Comparison of ENCODE assay signal across 10 cellular contexts in the genomic region with DNA sequence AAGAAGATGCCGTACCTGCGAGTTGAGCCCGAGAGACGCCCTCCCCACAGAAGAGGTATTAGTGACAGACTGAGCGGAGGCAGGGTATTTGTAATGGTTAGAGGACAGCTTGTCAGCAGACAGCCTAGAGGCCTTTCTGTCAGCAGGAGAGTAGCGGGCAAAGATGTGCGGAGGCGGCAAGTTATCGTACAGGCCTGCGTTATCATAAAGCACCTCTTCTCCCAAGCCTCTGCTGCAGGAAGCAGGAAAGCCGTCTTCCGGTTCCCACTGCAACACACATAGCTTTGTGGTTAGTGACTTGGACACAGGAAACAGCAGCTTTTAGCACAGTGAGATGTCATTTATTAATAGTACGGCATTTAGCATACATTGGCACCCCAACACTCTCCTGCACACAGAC.
DNase-seq lines count a peak whose midpoint lies in the region; ATAC-seq, FAIRE-seq and TF ChIP-seq lines count a peak whose summit lies in the region.
"Had no signal": no experiment of that assay in that cellular context is flagged by ENCODE, and none has a peak within 500 bp of the region (broad histone marks: within the 10 kb centered on the region; RNA-seq: fewer than 3 reads in every experiment).

No MANE protein-coding gene starts in this region.

- TF ChIP-seq RAD21 in IMR-90 (IDR thresholded peaks at IDR 0.05; ENCODE audit: low read length): no peak

- no peak overlapping the region for H3K27ac ChIP-seq in CD4-positive, alpha-beta T cell (ENCODE audit: low read depth, low read length)
- H3K27ac ChIP-seq in IMR-90 (ENCODE audit: insufficient read depth, low read length): no peak overlapping the region
- H3K27ac ChIP-seq in endothelial cell of umbilical vein (ENCODE audit: insufficient read depth, low read depth, low read length): peak overlapping the region; percentile 93
- peak overlapping the region in 2 of 4 donors; percentile 43 to 48 for H3K27ac ChIP-seq in Peyer's patch
- H3K27ac ChIP-seq in esophagus muscularis mucosa (replicated peaks in 1 of 4): peak overlapping the region in 2 of 4 donors; percentile 18 to 39
- H3K27ac ChIP-seq: RWPE1 had no signal

- CTCF ChIA-PET in CD4-positive, alpha-beta T cell (lab: Charles Lee): interaction anchor here (1.1 kb wide), 1 partner anchor 21 kb away, joined by 4 read pairs; no protein-coding TSS in a partner anchor
- CTCF ChIA-PET in IMR-90 (lab: Yijun Ruan, JAX): no interaction called here
- CTCF ChIA-PET in endothelial cell of umbilical vein (lab: Charles Lee): interaction anchor here (1.2 to 2.0 kb wide), 8 partner anchors 11 to 156 kb away, joined by 3 to 11 read pairs (median 6); no protein-coding TSS in a partner anchor

- no peak overlapping the region for H2BK20ac ChIP-seq in IMR-90 (ENCODE audit: low read depth, low read length)

- H4K20me1 ChIP-seq in IMR-90 (ENCODE audit: insufficient read depth, low read length) (peaks cover 35% of the 10 kb centered on the region), endothelial cell of umbilical vein (replicated peaks; ENCODE audit: control insufficient read depth, extremely low read depth, insufficient read depth, low read length) (no peaks in the 10 kb centered on the region)

- intact Hi-C loops in CD4-positive, alpha-beta T cell (cut with DNase I, micrococcal nuclease): no loop called here
- intact Hi-C loops in IMR-90 (cut with micrococcal nuclease) (no loop called here), endothelial cell of umbilical vein (cut with micrococcal nuclease) (loop anchor here (1.0 kb wide), 3 partner anchors 11 to 47 kb away; no protein-coding TSS in a partner anchor), esophagus muscularis mucosa (cut with DNase I) (no loop called here)

- H3K4me2 ChIP-seq in IMR-90 (ENCODE audit: low read depth, low read length): no peak overlapping the region
- H3K4me2 ChIP-seq in endothelial cell of umbilical vein (ENCODE audit: insufficient read depth, low read length): peak overlapping the region; percentile 53

- in situ Hi-C loops in IMR-90 (cut with MboI; ENCODE audit: low sequenced_read_pairs): no loop called here

- H2BK120ac ChIP-seq in IMR-90 (ENCODE audit: low read depth, low read length): no peak overlapping the region; the same call in 1 of the 2 replicates

- no peak overlapping the region for H4K91ac ChIP-seq in IMR-90 (ENCODE audit: insufficient read depth, low read depth, low read length)

- peak overlapping the region; percentile 10 for H2BK5ac ChIP-seq in IMR-90 (ENCODE audit: low read depth, low read length, poor library complexity, severe bottlenecking)

- TF ChIP-seq POLR2A in IMR-90 (IDR thresholded peaks at IDR 0.05; ENCODE audit: low read depth, low read length) (no peak), endothelial cell of umbilical vein (IDR thresholded peaks at IDR 0.05; ENCODE audit: low read depth, low read length) (no peak), Peyer's patch (IDR thresholded peaks at IDR 0.05) (no peak), esophagus muscularis mucosa (IDR thresholded peaks at IDR 0.05; ENCODE audit: low read depth) (no peak)

- H2BK15ac ChIP-seq in IMR-90 (ENCODE audit: low read depth, low read length): no peak overlapping the region

- peak overlapping the region; percentile 34 for H3K4me3 Mint-ChIP-seq in CD4-positive, alpha-beta T cell

- H3K9me1 ChIP-seq in IMR-90 (ENCODE audit: insufficient read depth, low read length) (peaks cover 11% of the 10 kb centered on the region), endothelial cell of umbilical vein (replicated peaks; ENCODE audit: control insufficient read depth, extremely low read depth, insufficient read depth, low read length) (no peaks in the 10 kb centered on the region)

- peak overlapping the region; percentile 8; the same call in 1 of the 2 replicates for H3K14ac ChIP-seq in IMR-90 (replicated peaks; ENCODE audit: low read depth, low read length)

- H3K36me3 Mint-ChIP-seq in CD4-positive, alpha-beta T cell (ENCODE audit: low read depth): peaks cover 42% of the 10 kb centered on the region

- H3K4me1 ChIP-seq in IMR-90 (ENCODE audit: control insufficient read depth, insufficient read depth, low read length) (peaks cover 24% of the 10 kb centered on the region), endothelial cell of umbilical vein (ENCODE audit: control insufficient read depth, extremely low read depth, insufficient read depth, low read length) (peaks cover 62% of the 10 kb centered on the region), Peyer's patch (peaks cover 0 to 13% (median 2%) of the 10 kb centered on the region in 4 donors), esophagus muscularis mucosa (peaks cover 23 to 60% (median 54%) of the 10 kb centered on the region in 4 donors)

- no peak for TF ChIP-seq CTCF in CD4-positive, alpha-beta T cell (IDR thresholded peaks at IDR 0.05)
- no peak for TF ChIP-seq CTCF in IMR-90 (conservative IDR thresholded peaks at IDR 0.05; ENCODE audit: low read depth, low read length)
- no peak for TF ChIP-seq CTCF in endothelial cell of umbilical vein (IDR thresholded peaks at IDR 0.05; ENCODE audit: extremely low read depth in 1 of 2, insufficient read depth in 1 of 2, low read depth in 1 of 2, low read length in 2 of 2)
- no peak for TF ChIP-seq CTCF in Peyer's patch (IDR thresholded peaks at IDR 0.05)
- no peak for TF ChIP-seq CTCF in esophagus muscularis mucosa (IDR thresholded peaks at IDR 0.05)

- H3K23ac ChIP-seq in IMR-90 (ENCODE audit: low read depth, low read length): no peak overlapping the region

- H3K9ac ChIP-seq in IMR-90 (ENCODE audit: low read depth, low read length) (no peak overlapping the region), endothelial cell of umbilical vein (replicated peaks; ENCODE audit: extremely low read depth, insufficient read depth, low read length) (peak overlapping the region; percentile 72)

- H3K4me3 ChIP-seq in IMR-90 (ENCODE audit: insufficient read depth, low read depth, low read length) (no peak overlapping the region), endothelial cell of umbilical vein (replicated peaks in 1 of 3; ENCODE audit: insufficient read depth in 1 of 3, low read depth in 1 of 3, low read length in 3 of 3) (no peak overlapping the region), Peyer's patch (no peak overlapping the region), esophagus muscularis mucosa (no peak overlapping the region)

- 60% methylated on average over 3 of the region's 13 CpGs; no CpG with 5 or more reads in 1 of the 2 experiments for WGBS in IMR-90 (ENCODE audit: extremely low coverage in 2 of 2, insufficient read length in 1 of 2), 2 experiments
- 69% methylated on average over 13 of the region's 13 CpGs for WGBS in esophagus muscularis mucosa

- POLR2A ChIA-PET in CD4-positive, alpha-beta T cell (lab: Charles Lee): no interaction called here
- POLR2A ChIA-PET in IMR-90 (lab: Charles Lee; ENCODE audit: unreplicated experiment): no interaction called here
- POLR2A ChIA-PET in endothelial cell of umbilical vein (lab: Charles Lee): no interaction called here

- no peaks in the 10 kb centered on the region for H3K27me3 ChIP-seq in CD4-positive, alpha-beta T cell (ENCODE audit: control insufficient read depth, insufficient read depth, low read length)
- H3K27me3 ChIP-seq in IMR-90 (ENCODE audit: control insufficient read depth, insufficient read depth, low read length) (no peaks in the 10 kb centered on the region), endothelial cell of umbilical vein (ENCODE audit: control insufficient read depth in 2 of 2, insufficient read depth in 2 of 2, low read length in 2 of 2) (no peaks in the 10 kb centered on the region), Peyer's patch (no peaks in the 10 kb centered on the region), esophagus muscularis mucosa (no peaks in the 10 kb centered on the region)

- no TSS peak for BruUV-seq in IMR-90 (replicated peaks; lab: Mats Ljungman, UMichigan)
- no TSS peak for BruUV-seq in endothelial cell of umbilical vein (replicated peaks; lab: Mats Ljungman, UMichigan)

- no peak overlapping the region for H3K4ac ChIP-seq in IMR-90 (ENCODE audit: low read depth, low read length)

- peaks cover 48 to 89% of the 10 kb centered on the region in 2 experiments for H3K79me1 ChIP-seq in IMR-90 (ENCODE audit: low read depth in 1 of 2, low read length in 2 of 2)

- H3K27ac Mint-ChIP-seq in CD4-positive, alpha-beta T cell: peak overlapping the region; percentile 81

- H3K36me3 ChIP-seq in IMR-90 (ENCODE audit: control insufficient read depth, insufficient read depth, low read length) (peaks cover 64% of the 10 kb centered on the region), endothelial cell of umbilical vein (ENCODE audit: control insufficient read depth in 2 of 2, extremely low read depth in 1 of 2, insufficient read depth in 2 of 2, low read length in 2 of 2) (peaks cover 27 to 56% of the 10 kb centered on the region in 2 experiments), Peyer's patch (peaks cover 0 to 35% (median 0%) of the 10 kb centered on the region in 3 donors), esophagus muscularis mucosa (peaks cover 20 to 63% (median 31%) of the 10 kb centered on the region in 4 donors)

- H4K8ac ChIP-seq in IMR-90 (ENCODE audit: low read depth in 2 of 2, low read length in 2 of 2): peak overlapping the region in 1 of 2 experiments; percentile 9; a peak in 1 of 4 replicates

- FAIRE-seq in endothelial cell of umbilical vein (lab: Jason Lieb, UNC): peak; percentile 98

- no peaks in the 10 kb centered on the region for H3K27me3 Mint-ChIP-seq in CD4-positive, alpha-beta T cell

- H2AFZ ChIP-seq in IMR-90 (replicated peaks; ENCODE audit: low read length, poor library complexity) (no peak overlapping the region), endothelial cell of umbilical vein (ENCODE audit: low read depth, low read length) (no peak overlapping the region)

- TF ChIP-seq EP300 in esophagus muscularis mucosa (IDR thresholded peaks at IDR 0.05): no peak

- H3K4me1 Mint-ChIP-seq in CD4-positive, alpha-beta T cell (ENCODE audit: low read depth): peaks cover 35% of the 10 kb centered on the region

- H2AK5ac ChIP-seq in IMR-90 (ENCODE audit: low read depth, low read length): no peak overlapping the region

- dilution Hi-C loops in IMR-90 (cut with HindIII; ENCODE audit: low sequenced_read_pairs, unreplicated experiment) (no loop called here), endothelial cell of umbilical vein (cut with MboI; ENCODE audit: extremely low pct_ligation_motif_present, low sequenced_read_pairs) (no loop called here)

- H4K5ac ChIP-seq in IMR-90 (ENCODE audit: low read depth, low read length): no peak overlapping the region

- no peak for DNase-seq in CD4-positive, alpha-beta T cell
- peak; percentile 71 for DNase-seq in IMR-90
- peak; percentile 78 for DNase-seq in endothelial cell of umbilical vein (ENCODE audit: low read depth, low spot score)
- DNase-seq in myocyte (ENCODE audit: low read depth): peak; percentile 23
- no peak for DNase-seq in HPDE6-E6E7 (ENCODE audit: extremely low spot score)
- no peak for DNase-seq in Peyer's patch
- no peak for DNase-seq in DMS 273 (lab: John Stamatoyannopoulos, UW; ENCODE audit: unreplicated experiment)
- no peak for DNase-seq in esophagus muscularis mucosa (ENCODE audit: extremely low spot score)
- DNase-seq: NCI-H1694 had no signal

- no peaks in the 10 kb centered on the region for H3K9me3 ChIP-seq in CD4-positive, alpha-beta T cell (ENCODE audit: control insufficient read depth, low read length)
- H3K9me3 ChIP-seq in IMR-90 (ENCODE audit: control insufficient read depth, insufficient read depth, low read length) (no peaks in the 10 kb centered on the region), endothelial cell of umbilical vein (replicated peaks; ENCODE audit: control insufficient read depth, insufficient read depth, low read length) (no peaks in the 10 kb centered on the region), Peyer's patch (no peaks in the 10 kb centered on the region), esophagus muscularis mucosa (no peaks in the 10 kb centered on the region)

- no peaks in the 10 kb centered on the region for H3K9me3 Mint-ChIP-seq in CD4-positive, alpha-beta T cell

- H3K79me2 ChIP-seq in endothelial cell of umbilical vein (ENCODE audit: control insufficient read depth, insufficient read depth, low read length): peaks cover 69% of the 10 kb centered on the region

- H3K56ac ChIP-seq in IMR-90 (ENCODE audit: extremely low read depth, insufficient read depth, low read length): no peak overlapping the region

- H3K18ac ChIP-seq in IMR-90 (ENCODE audit: low read depth, low read length): no peak overlapping the region

- no peak for ATAC-seq in CD4-positive, alpha-beta T cell (ENCODE audit: poor library complexity)
- ATAC-seq in IMR-90 (ENCODE audit: low read depth): no peak

- no peak overlapping the region for H2AK9ac ChIP-seq in IMR-90 (replicated peaks; ENCODE audit: low read depth, low read length, poor library complexity)

Comparison
In these comparisons a context has a peak if more than half of its experiments do, and no peak if none do; other contexts are left out.
1. DNase-seq: peak in IMR-90 (single experiment), endothelial cell of umbilical vein (single experiment) and myocyte (single experiment); none in CD4-positive, alpha-beta T cell (0 of 10), HPDE6-E6E7 (single experiment), Peyer's patch (0 of 3), DMS 273 (single experiment) and esophagus muscularis mucosa (single experiment).